12 cellular contexts compared by ENCODE assay signal in the genomic region with DNA sequence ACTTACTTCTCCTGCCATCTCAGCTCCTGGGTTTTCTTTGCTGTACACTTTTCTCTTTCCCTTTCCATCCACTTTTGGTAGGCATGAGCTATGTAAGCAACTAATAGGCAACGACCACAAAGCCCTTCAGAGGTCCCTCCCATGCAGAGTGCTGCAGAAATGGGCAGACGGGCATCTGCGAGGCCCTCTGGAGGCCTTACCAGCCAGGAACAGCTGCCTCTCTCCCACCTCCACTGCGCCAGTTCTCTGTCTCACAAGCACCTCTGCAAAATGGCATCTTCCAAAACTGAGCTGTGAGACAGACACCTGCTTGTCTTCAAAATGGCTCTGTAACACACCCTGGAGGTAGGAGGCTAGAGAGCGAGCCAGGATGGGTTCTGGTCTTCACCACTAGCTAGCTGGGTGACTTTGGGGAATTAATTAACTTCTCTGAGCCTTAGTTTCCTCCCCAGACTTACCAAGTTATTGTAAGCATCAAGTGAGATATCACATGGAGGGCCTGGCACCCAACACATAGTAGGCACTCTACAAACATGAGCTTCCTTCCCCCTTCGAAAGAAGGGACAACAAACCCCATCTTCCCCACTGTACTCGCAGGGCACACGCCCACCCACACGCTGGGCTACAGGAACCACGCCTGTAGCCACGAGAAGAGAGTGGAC.
DNase-seq lines count a peak whose midpoint lies in the region; ATAC-seq and TF ChIP-seq lines count a peak whose summit lies in the region.
"Had no signal": no experiment of that assay in that cellular context is flagged by ENCODE, and none has a peak within 500 bp of the region (broad histone marks: within the 10 kb centered on the region; RNA-seq: fewer than 3 reads in every experiment).

No MANE protein-coding gene starts in this region.

- no peak overlapping the region for H2AFZ ChIP-seq in SU-DHL-6 (ENCODE audit: low read depth, low read length, severe bottlenecking)
- no peak overlapping the region for H2AFZ ChIP-seq in neuronal stem cell (ENCODE audit: low read length)

- H2BK5ac ChIP-seq in neuronal stem cell (ENCODE audit: low read length), result no peak overlapping the region

- H4K20me1 ChIP-seq in SU-DHL-6 (ENCODE audit: low read depth, low read length), result no peaks in the 10 kb centered on the region

- H3K79me1 ChIP-seq in neuronal stem cell (ENCODE audit: low read depth, low read length), result peaks cover 1% of the 10 kb centered on the region

- no CpG with 5 or more reads among the region's 11 CpGs for WGBS in neuronal stem cell (ENCODE audit: extremely low coverage in 2 of 2, insufficient read length in 2 of 2, insufficient replicate concordance in 1 of 2), 2 donors
- 88 to 95% (median 93%) methylated on average over 9 to 11 of the region's 11 CpGs for WGBS in adrenal gland, 4 donors

- no peaks in the 10 kb centered on the region for H3K9me3 ChIP-seq in SU-DHL-6 (ENCODE audit: insufficient read depth, low read length)
- no peaks in the 10 kb centered on the region for H3K9me3 ChIP-seq in neuronal stem cell (replicated peaks in 1 of 2; ENCODE audit: control insufficient read depth in 2 of 2, insufficient read depth in 1 of 2, low read depth in 1 of 2, low read length in 2 of 2)
- H3K9me3 ChIP-seq in adrenal gland (replicated peaks in 1 of 3), result no peaks in the 10 kb centered on the region
- H3K9me3 ChIP-seq: BLaER1 treated with 17β-estradiol and CSF1 and Interleukin-3, amounts not matched to agents 10 nM and 100 nM; stomach had no signal

- peaks cover 23 to 31% of the 10 kb centered on the region in 2 donors for H3K4me1 ChIP-seq in neuronal stem cell (ENCODE audit: control insufficient read depth in 2 of 2, insufficient read depth in 1 of 2, low read depth in 1 of 2, low read length in 2 of 2)
- peaks cover 16 to 40% of the 10 kb centered on the region in 2 donors for H3K4me1 ChIP-seq in adrenal gland (replicated peaks in 1 of 2)

- no peak overlapping the region for H4K91ac ChIP-seq in neuronal stem cell (ENCODE audit: low read depth, low read length, poor library complexity)

- peak overlapping the region; percentile 25 for H2BK12ac ChIP-seq in neuronal stem cell (ENCODE audit: low read length)

- H2BK15ac ChIP-seq in neuronal stem cell (ENCODE audit: low read length), result no peak overlapping the region

- no peak overlapping the region for H3K4me3 ChIP-seq in NB4 (ENCODE audit: low read depth, low read length)
- H3K4me3 ChIP-seq in SU-DHL-6 (ENCODE audit: insufficient read depth, low read length, poor library complexity, severe bottlenecking), result no peak overlapping the region
- no peak overlapping the region for H3K4me3 ChIP-seq in neuronal stem cell (ENCODE audit: low read length in 2 of 2)
- no peak overlapping the region for H3K4me3 ChIP-seq in adrenal gland
- H3K4me3 ChIP-seq: BLaER1 treated with 17β-estradiol and CSF1 and Interleukin-3, amounts not matched to agents 10 nM and 100 nM; stomach had no signal

- H2AK5ac ChIP-seq in neuronal stem cell (ENCODE audit: low read depth, low read length), result no peak overlapping the region

- H3K4ac ChIP-seq in neuronal stem cell (ENCODE audit: low read length), result no peak overlapping the region

- H3K18ac ChIP-seq in neuronal stem cell (ENCODE audit: low read length), result no peak overlapping the region

- H3K27me3 ChIP-seq in SU-DHL-6 (ENCODE audit: low read length), result no peaks in the 10 kb centered on the region
- no peaks in the 10 kb centered on the region for H3K27me3 ChIP-seq in neuronal stem cell (ENCODE audit: control insufficient read depth in 3 of 3, insufficient read depth in 3 of 3, low read depth in 1 of 3, low read length in 3 of 3)
- H3K27me3 ChIP-seq in adrenal gland, result no peaks in the 10 kb centered on the region
- H3K27me3 ChIP-seq: BLaER1 treated with 17β-estradiol and CSF1 and Interleukin-3, amounts not matched to agents 10 nM and 100 nM; stomach had no signal

- TF ChIP-seq POLR2A in NB4 (IDR thresholded peaks at IDR 0.05; ENCODE audit: extremely low read depth, insufficient read length), result no peak
- no peak for TF ChIP-seq POLR2A in adrenal gland (IDR thresholded peaks at IDR 0.05)

- H3K9ac ChIP-seq in SU-DHL-6 (ENCODE audit: low read length), result no peak overlapping the region
- no peak overlapping the region for H3K9ac ChIP-seq in neuronal stem cell (ENCODE audit: low read depth, low read length, poor library complexity)
- H3K9ac ChIP-seq: BLaER1 treated with 17β-estradiol and CSF1 and Interleukin-3, amounts not matched to agents 10 nM and 100 nM had no signal

- no peak overlapping the region for H3K27ac ChIP-seq in SU-DHL-6 (ENCODE audit: low read depth, low read length)
- H3K27ac ChIP-seq in neuronal stem cell (replicated peaks; ENCODE audit: low read length), result no peak overlapping the region
- no peak overlapping the region for H3K27ac ChIP-seq in adrenal gland
- H3K27ac ChIP-seq: BLaER1 treated with 17β-estradiol and CSF1 and Interleukin-3, amounts not matched to agents 10 nM and 100 nM had no signal

- no peaks in the 10 kb centered on the region for H3K79me2 ChIP-seq in SU-DHL-6 (ENCODE audit: insufficient read depth, low read length)

- H3K9me2 ChIP-seq in SU-DHL-6 (replicated peaks; ENCODE audit: insufficient read depth, low read length), result no peaks in the 10 kb centered on the region

- H3K23ac ChIP-seq in neuronal stem cell (ENCODE audit: low read depth, low read length, poor library complexity), result no peak overlapping the region

- TF ChIP-seq CTCF in NB4 (IDR thresholded peaks at IDR 0.05; ENCODE audit: low read depth, low read length) (no peak), SU-DHL-6 (IDR thresholded peaks at IDR 0.05; ENCODE audit: insufficient read depth, low read length, poor library complexity, severe bottlenecking) (peak; percentile 11), adrenal gland (IDR thresholded peaks at IDR 0.05) (no peak)

- no peaks in the 10 kb centered on the region for H3F3A ChIP-seq in SU-DHL-6 (ENCODE audit: insufficient read depth)

- no peak overlapping the region for H4K8ac ChIP-seq in neuronal stem cell (ENCODE audit: low read depth, low read length)

- H2BK120ac ChIP-seq in neuronal stem cell (ENCODE audit: low read depth, low read length), result no peak overlapping the region

- H3K36me3 ChIP-seq in SU-DHL-6 (ENCODE audit: low read length), result no peaks in the 10 kb centered on the region
- H3K36me3 ChIP-seq in neuronal stem cell (replicated peaks in 1 of 2; ENCODE audit: control insufficient read depth in 2 of 2, insufficient read depth in 2 of 2, low read length in 2 of 2), result peaks cover 0 to 7% of the 10 kb centered on the region in 2 donors
- no peaks in the 10 kb centered on the region for H3K36me3 ChIP-seq in adrenal gland (replicated peaks in 1 of 2)
- H3K36me3 ChIP-seq: stomach had no signal

- H3K4me2 ChIP-seq in SU-DHL-6 (ENCODE audit: low read depth, low read length, poor library complexity, severe bottlenecking) (no peak overlapping the region), neuronal stem cell (ENCODE audit: insufficient read depth, low read length, poor library complexity, severe bottlenecking) (no peak overlapping the region)

- intact Hi-C loops in adrenal gland (cut with DNase I), result no loop called here

- H3K14ac ChIP-seq in neuronal stem cell (ENCODE audit: low read length), result no peak overlapping the region

- DNase-seq in NCI-H82 (lab: John Stamatoyannopoulos, UW) (peak; percentile 33), NCI-H82 treated with DMSO at 0.1 percent for 48 hours (lab: John Stamatoyannopoulos, UW; ENCODE audit: unreplicated experiment) (no peak), NB4 (ENCODE audit: low read depth) (peak; percentile 30), neuronal stem cell (ENCODE audit: low spot score) (no peak), adrenal gland (no peak)
- DNase-seq: activated naive CD8-positive, alpha-beta T cell treated with anti-CD3 and anti-CD28 coated beads, Interleukin-2, amount 50 U/mL, for 24 hours; Right ventricle myocardium superior; stomach had no signal

- ATAC-seq in GM19324 (IDR thresholded peaks at IDR 0.05; ENCODE audit: low FRiP score, unreplicated experiment) (no peak), GM18868 (IDR thresholded peaks at IDR 0.05; ENCODE audit: unreplicated experiment) (no peak)
- ATAC-seq: activated naive CD8-positive, alpha-beta T cell treated with anti-CD3 and anti-CD28 coated beads, Interleukin-2, amount 50 U/mL, for 24 hours had no signal

Comparison
In these comparisons a context has a peak if more than half of its experiments do, and no peak if none do; other contexts are left out.
1. DNase-seq: peak in NCI-H82 (single experiment) and NB4 (single experiment); none in NCI-H82 treated with DMSO at 0.1 percent for 48 hours (single experiment), neuronal stem cell (single experiment) and adrenal gland (0 of 7).